Comparison of ENCODE assay signal across 8 cellular contexts in the genomic region with DNA sequence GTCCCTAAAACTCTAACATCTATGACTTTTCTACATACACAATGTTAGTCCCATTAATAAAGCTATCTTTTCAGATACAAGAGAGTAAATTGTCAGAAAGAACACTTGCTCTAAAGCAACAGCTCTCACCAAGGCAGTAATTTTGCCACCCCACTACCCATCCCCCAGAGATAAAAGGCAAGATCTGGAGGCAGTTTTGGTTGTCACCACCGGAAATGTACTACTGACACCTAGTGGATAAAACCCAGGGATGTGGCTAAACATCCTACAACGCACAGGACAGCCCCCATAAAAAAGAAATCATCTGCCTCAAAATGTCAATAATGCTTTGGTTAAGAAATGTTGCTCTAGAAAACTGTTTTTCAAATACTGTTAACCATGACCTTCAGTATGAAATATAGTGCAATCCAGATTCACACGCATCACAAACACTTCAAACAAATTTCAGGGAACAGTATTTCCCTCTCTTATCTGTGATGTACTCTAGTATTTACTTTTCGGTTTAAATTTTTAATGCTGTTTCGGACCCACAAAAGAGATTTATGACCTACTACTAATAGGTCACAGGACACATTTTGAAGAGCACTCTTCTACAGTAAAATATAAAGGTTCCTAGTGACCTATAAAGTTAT. TPM values are rescaled to one million over a fixed set of nuclear protein-coding genes. Genes with fewer than 3 reads are reported as not detected.
A peak's percentile ranks its signal among the peaks of the same experiment; 100 is the strongest.
DNase-seq lines count a peak whose midpoint lies in the region; ATAC-seq and TF ChIP-seq lines count a peak whose summit lies in the region.

No MANE protein-coding gene starts in this region.

- no peaks in the 10 kb centered on the region for H3K27me3 Mint-ChIP-seq in activated naive CD4-positive, alpha-beta T cell treated with anti-CD3 and anti-CD28 coated beads, Interleukin-2, amount 50 U/mL, for 24 hours

- H3K36me3 ChIP-seq in DND-41 (ENCODE audit: insufficient read depth, low read length) (no peaks in the 10 kb centered on the region; the same call in 1 of the 2 replicates), Loucy (ENCODE audit: insufficient read depth, low read length) (no peaks in the 10 kb centered on the region), left ventricle myocardium inferior (no peaks in the 10 kb centered on the region), sigmoid colon (no peaks in the 10 kb centered on the region)

- no peak for TF ChIP-seq EP300 in sigmoid colon (IDR thresholded peaks at IDR 0.05)

- DNase-seq in DND-41 (peak; percentile 83), SIG-M5 treated with dmso at 0.1 percent for 504 hours (lab: John Stamatoyannopoulos, UW; ENCODE audit: unreplicated experiment) (peak; percentile 83), left ventricle myocardium inferior (no peak), sigmoid colon (no peak)

- H3K9me3 ChIP-seq in DND-41 (ENCODE audit: insufficient read depth, low read length, severe bottlenecking) (no peaks in the 10 kb centered on the region), Loucy (ENCODE audit: insufficient read depth, low read depth, low read length) (no peaks in the 10 kb centered on the region), left ventricle myocardium inferior (replicated peaks) (no peaks in the 10 kb centered on the region), sigmoid colon (no peaks in the 10 kb centered on the region)

- TF ChIP-seq POLR2A in sigmoid colon (IDR thresholded peaks at IDR 0.05): no peak

- no peaks in the 10 kb centered on the region for H3K36me3 Mint-ChIP-seq in activated naive CD4-positive, alpha-beta T cell treated with anti-CD3 and anti-CD28 coated beads, Interleukin-2, amount 50 U/mL, for 24 hours

- peak; percentile 73 for ATAC-seq in DND-41 (ENCODE audit: insufficient read depth, low read depth)
- peak; percentile 46 for ATAC-seq in GM21723 (IDR thresholded peaks at IDR 0.05; ENCODE audit: unreplicated experiment)
- no peak for ATAC-seq in HG02840 (IDR thresholded peaks at IDR 0.05; ENCODE audit: low FRiP score, unreplicated experiment)

- H3K4me2 ChIP-seq in DND-41 (ENCODE audit: insufficient read depth, low read length): peak overlapping the region; percentile 56
- peak overlapping the region; percentile 93 for H3K4me2 ChIP-seq in Loucy (ENCODE audit: low read depth, low read length, poor library complexity, severe bottlenecking)

- peak overlapping the region; percentile 69 for H3K27ac Mint-ChIP-seq in activated naive CD4-positive, alpha-beta T cell treated with anti-CD3 and anti-CD28 coated beads, Interleukin-2, amount 50 U/mL, for 24 hours

- peak; percentile 95 for TF ChIP-seq CTCF in DND-41 (IDR thresholded peaks at IDR 0.05; ENCODE audit: borderline replicate concordance, extremely low read depth, low read length, poor library complexity, severe bottlenecking)
- peak; percentile 90 for TF ChIP-seq CTCF in Loucy (conservative IDR thresholded peaks at IDR 0.05; ENCODE audit: low read length)
- peak; percentile 73 for TF ChIP-seq CTCF in left ventricle myocardium inferior (IDR thresholded peaks at IDR 0.05; ENCODE audit: borderline replicate concordance)
- peak; percentile 35 to 61 (median 55) for TF ChIP-seq CTCF in sigmoid colon (IDR thresholded peaks at IDR 0.05)

- peak overlapping the region; percentile 69 for H3K27ac ChIP-seq in DND-41 (ENCODE audit: low read length)
- H3K27ac ChIP-seq in left ventricle myocardium inferior (replicated peaks): peak overlapping the region; percentile 99
- H3K27ac ChIP-seq in sigmoid colon: peak overlapping the region; percentile 52 to 99 (median 96)

- H3F3A ChIP-seq in Loucy (ENCODE audit: low read depth): 0 out of 2 replicates have a peak, but pooled peaks cover 4% of the 10 kb centered on the region

- 0 out of 2 replicates have a peak overlapping the region, but pooled peaks have one; percentile 18 for H3K9ac ChIP-seq in DND-41 (ENCODE audit: low read depth, low read length)
- peak overlapping the region; percentile 63 for H3K9ac ChIP-seq in Loucy (ENCODE audit: low read depth, low read length, poor library complexity, severe bottlenecking)

- peaks cover 72% of the 10 kb centered on the region for H3K4me1 Mint-ChIP-seq in activated naive CD4-positive, alpha-beta T cell treated with anti-CD3 and anti-CD28 coated beads, Interleukin-2, amount 50 U/mL, for 24 hours

- H3K4me1 ChIP-seq in DND-41 (ENCODE audit: insufficient read depth, low read length) (peaks cover 54% of the 10 kb centered on the region), Loucy (ENCODE audit: insufficient read depth, low read length, poor library complexity, severe bottlenecking) (peaks cover 64% of the 10 kb centered on the region), left ventricle myocardium inferior (peaks cover 98% of the 10 kb centered on the region), sigmoid colon (peaks cover 0 to 88% (median 77%) of the 10 kb centered on the region in 4 donors)

- H3K4me3 Mint-ChIP-seq in activated naive CD4-positive, alpha-beta T cell treated with anti-CD3 and anti-CD28 coated beads, Interleukin-2, amount 50 U/mL, for 24 hours: peak overlapping the region; percentile 60

- WGBS in sigmoid colon, 2 donors: 15 to 36% methylated on average over 5 of the region's 5 CpGs

- no peaks in the 10 kb centered on the region for H3K9me2 ChIP-seq in Loucy (replicated peaks; ENCODE audit: low read depth, low read length)

- H3K79me2 ChIP-seq in DND-41 (ENCODE audit: insufficient read depth, low read length) (peaks cover 99% of the 10 kb centered on the region), Loucy (ENCODE audit: insufficient read depth, low read length) (peaks cover 94% of the 10 kb centered on the region)

- no peaks in the 10 kb centered on the region for H3K9me3 Mint-ChIP-seq in activated naive CD4-positive, alpha-beta T cell treated with anti-CD3 and anti-CD28 coated beads, Interleukin-2, amount 50 U/mL, for 24 hours

- intact Hi-C loops in left ventricle myocardium inferior (cut with micrococcal nuclease): loop anchor here (10.0 kb wide), 1 partner anchor 155 kb away; no protein-coding TSS in a partner anchor
- intact Hi-C loops in sigmoid colon (cut with DNase I): loop anchor here (5.0 kb wide), 2 partner anchors 113 to 418 kb away; no protein-coding TSS in a partner anchor

- H4K20me1 ChIP-seq in DND-41 (ENCODE audit: insufficient read depth, low read length) (peaks cover 47% of the 10 kb centered on the region), Loucy (ENCODE audit: insufficient read depth, low read length, poor library complexity, severe bottlenecking) (peaks cover 71% of the 10 kb centered on the region)

- peak overlapping the region in 1 of 2 experiments; percentile 36; a peak in 2 of 4 replicates for H3K4me3 ChIP-seq in DND-41 (ENCODE audit: low read depth in 1 of 2, low read length in 2 of 2)
- H3K4me3 ChIP-seq in Loucy (ENCODE audit: low read length, poor library complexity, severe bottlenecking): peak overlapping the region; percentile 77
- no peak overlapping the region for H3K4me3 ChIP-seq in left ventricle myocardium inferior
- H3K4me3 ChIP-seq in sigmoid colon: no peak overlapping the region

- H3K27me3 ChIP-seq in DND-41 (ENCODE audit: insufficient read depth, low read length, poor library complexity): no peaks in the 10 kb centered on the region
- H3K27me3 ChIP-seq in Loucy (ENCODE audit: insufficient read depth, low read length, poor library complexity, severe bottlenecking): no peaks in the 10 kb centered on the region
- no peaks in the 10 kb centered on the region for H3K27me3 ChIP-seq in left ventricle myocardium inferior (ENCODE audit: low read depth)
- H3K27me3 ChIP-seq in sigmoid colon: no peaks in the 10 kb centered on the region

- no peak overlapping the region for H2AFZ ChIP-seq in DND-41 (ENCODE audit: low read depth, low read length)
- H2AFZ ChIP-seq in Loucy (ENCODE audit: low read length): no peak overlapping the region

RNA-seq across cellular contexts. Expression of a gene that starts 5.1 kb away (rescaled TPM):
- 91.6 TPM for total RNA-seq in left ventricle myocardium inferior
- 100 to 1,000 TPM; 134 to 271 (median 202) TPM for total RNA-seq in sigmoid colon
- polyA plus RNA-seq in sigmoid colon: 10 to 100 TPM; 32.9 to 48.0 (median 37.0) TPM

RNA-seq across cellular contexts. Expression of a gene that starts 31.6 kb away (rescaled TPM):
- 29.1 TPM for total RNA-seq in left ventricle myocardium inferior
- 100 to 1,000 TPM in 1 of 4 donors, 10 to 100 TPM in 3; 45.1 to 105 (median 72.2) TPM for total RNA-seq in sigmoid colon
- polyA plus RNA-seq in sigmoid colon: 100 to 1,000 TPM in 1 of 3 donors, 10 to 100 TPM in 2; 36.4 to 101 (median 88.9) TPM

RNA-seq across cellular contexts. Expression of a gene that starts 52.8 kb away (rescaled TPM):
- 2.7 TPM for total RNA-seq in left ventricle myocardium inferior
- 10 to 100 TPM in 1 of 4 donors, 1 to 10 TPM in 3; 5.3 to 11.8 (median 6.6) TPM for total RNA-seq in sigmoid colon
- polyA plus RNA-seq in sigmoid colon: 1 to 10 TPM; 4.8 to 7.4 (median 5.3) TPM

Comparison
In these comparisons a context has a peak if more than half of its experiments do, and no peak if none do; other contexts are left out.
1. DNase-seq: peak in DND-41 (single experiment) and SIG-M5 treated with dmso at 0.1 percent for 504 hours (single experiment); none in left ventricle myocardium inferior (single experiment) and sigmoid colon (single experiment).
2. Peak in every context shown above with its lines, with median percentiles within 50 percentile points of each other: H3K27ac ChIP-seq and CTCF ChIP-seq.